1 cellular context compared by ENCODE assay signal in the genomic region with DNA sequence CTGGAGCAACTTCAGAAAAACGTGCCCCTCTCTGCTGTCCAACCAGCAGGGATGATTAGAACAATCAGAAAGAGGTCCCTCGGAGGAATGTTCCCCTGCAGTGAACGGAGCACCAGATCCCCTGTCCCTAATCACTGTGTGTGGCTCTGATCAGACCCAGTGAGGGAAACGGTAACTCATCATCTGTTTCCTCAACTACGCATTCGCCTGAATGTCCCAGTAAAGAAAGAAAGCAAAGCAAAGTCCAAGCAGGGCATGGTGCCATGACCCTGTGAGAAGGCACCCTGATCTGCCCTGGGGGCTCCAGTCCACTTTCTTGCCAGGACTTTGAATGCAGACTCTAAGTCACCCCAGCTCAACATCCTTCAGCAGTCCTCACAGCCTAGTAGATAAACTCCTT.
TF ChIP-seq lines count a peak whose summit lies in the region.

No MANE protein-coding gene starts in this region.

TF ChIP-seq in GM23338, 12 proteins besides CTCF, POLR2A, EP300 and RAD21 (continued from another document):
- TF ChIP-seq EZH2 (IDR thresholded peaks at IDR 0.05; ENCODE audit: low read depth, unreplicated experiment) = no peak
- no peak for TF ChIP-seq EZH2phosphoT487 (IDR thresholded peaks at IDR 0.05; ENCODE audit: unreplicated experiment)
- no peak for TF ChIP-seq NANOG (IDR thresholded peaks at IDR 0.05; ENCODE audit: borderline replicate concordance)
- TF ChIP-seq, protein P1, sequence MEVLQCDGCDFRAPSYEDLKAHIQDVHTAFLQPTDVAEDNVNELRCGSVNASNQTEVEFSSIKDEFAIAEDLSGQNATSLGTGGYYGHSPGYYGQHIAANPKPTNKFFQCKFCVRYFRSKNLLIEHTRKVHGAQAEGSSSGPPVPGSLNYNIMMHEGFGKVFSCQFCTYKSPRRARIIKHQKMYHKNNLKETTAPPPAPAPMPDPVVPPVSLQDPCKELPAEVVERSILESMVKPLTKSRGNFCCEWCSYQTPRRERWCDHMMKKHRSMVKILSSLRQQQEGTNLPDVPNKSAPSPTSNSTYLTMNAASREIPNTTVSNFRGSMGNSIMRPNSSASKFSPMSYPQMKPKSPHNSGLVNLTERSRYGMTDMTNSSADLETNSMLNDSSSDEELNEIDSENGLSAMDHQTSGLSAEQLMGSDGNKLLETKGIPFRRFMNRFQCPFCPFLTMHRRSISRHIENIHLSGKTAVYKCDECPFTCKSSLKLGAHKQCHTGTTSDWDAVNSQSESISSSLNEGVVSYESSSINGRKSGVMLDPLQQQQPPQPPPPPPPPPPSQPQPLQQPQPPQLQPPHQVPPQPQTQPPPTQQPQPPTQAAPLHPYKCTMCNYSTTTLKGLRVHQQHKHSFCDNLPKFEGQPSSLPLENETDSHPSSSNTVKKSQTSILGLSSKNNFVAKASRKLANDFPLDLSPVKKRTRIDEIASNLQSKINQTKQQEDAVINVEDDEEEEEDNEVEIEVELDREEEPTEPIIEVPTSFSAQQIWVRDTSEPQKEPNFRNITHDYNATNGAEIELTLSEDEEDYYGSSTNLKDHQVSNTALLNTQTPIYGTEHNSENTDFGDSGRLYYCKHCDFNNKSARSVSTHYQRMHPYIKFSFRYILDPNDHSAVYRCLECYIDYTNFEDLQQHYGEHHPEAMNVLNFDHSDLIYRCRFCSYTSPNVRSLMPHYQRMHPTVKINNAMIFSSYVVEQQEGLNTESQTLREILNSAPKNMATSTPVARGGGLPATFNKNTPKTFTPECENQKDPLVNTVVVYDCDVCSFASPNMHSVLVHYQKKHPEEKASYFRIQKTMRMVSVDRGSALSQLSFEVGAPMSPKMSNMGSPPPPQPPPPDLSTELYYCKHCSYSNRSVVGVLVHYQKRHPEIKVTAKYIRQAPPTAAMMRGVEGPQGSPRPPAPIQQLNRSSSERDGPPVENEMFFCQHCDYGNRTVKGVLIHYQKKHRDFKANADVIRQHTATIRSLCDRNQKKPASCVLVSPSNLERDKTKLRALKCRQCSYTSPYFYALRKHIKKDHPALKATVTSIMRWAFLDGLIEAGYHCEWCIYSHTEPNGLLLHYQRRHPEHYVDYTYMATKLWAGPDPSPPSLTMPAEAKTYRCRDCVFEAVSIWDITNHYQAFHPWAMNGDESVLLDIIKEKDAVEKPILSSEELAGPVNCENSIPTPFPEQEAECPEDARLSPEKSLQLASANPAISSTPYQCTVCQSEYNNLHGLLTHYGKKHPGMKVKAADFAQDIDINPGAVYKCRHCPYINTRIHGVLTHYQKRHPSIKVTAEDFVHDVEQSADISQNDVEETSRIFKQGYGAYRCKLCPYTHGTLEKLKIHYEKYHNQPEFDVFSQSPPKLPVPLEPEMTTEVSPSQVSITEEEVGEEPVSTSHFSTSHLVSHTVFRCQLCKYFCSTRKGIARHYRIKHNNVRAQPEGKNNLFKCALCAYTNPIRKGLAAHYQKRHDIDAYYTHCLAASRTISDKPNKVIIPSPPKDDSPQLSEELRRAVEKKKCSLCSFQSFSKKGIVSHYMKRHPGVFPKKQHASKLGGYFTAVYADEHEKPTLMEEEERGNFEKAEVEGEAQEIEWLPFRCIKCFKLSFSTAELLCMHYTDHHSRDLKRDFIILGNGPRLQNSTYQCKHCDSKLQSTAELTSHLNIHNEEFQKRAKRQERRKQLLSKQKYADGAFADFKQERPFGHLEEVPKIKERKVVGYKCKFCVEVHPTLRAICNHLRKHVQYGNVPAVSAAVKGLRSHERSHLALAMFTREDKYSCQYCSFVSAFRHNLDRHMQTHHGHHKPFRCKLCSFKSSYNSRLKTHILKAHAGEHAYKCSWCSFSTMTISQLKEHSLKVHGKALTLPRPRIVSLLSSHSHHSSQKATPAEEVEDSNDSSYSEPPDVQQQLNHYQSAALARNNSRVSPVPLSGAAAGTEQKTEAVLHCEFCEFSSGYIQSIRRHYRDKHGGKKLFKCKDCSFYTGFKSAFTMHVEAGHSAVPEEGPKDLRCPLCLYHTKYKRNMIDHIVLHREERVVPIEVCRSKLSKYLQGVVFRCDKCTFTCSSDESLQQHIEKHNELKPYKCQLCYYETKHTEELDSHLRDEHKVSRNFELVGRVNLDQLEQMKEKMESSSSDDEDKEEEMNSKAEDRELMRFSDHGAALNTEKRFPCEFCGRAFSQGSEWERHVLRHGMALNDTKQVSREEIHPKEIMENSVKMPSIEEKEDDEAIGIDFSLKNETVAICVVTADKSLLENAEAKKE (CRISPR knock-in tag; IDR thresholded peaks at IDR 0.05) = no peak
